ENCODE assay signal across 28 cellular contexts in genomic region chr3:196039359-196039758, GRCh38.
"Had no signal": no experiment of that assay in that cellular context is flagged by ENCODE, and none has a peak within 500 bp of the region (broad histone marks: within the 10 kb centered on the region; RNA-seq: fewer than 3 reads in every experiment).

No MANE protein-coding gene starts in this region.

- H3K36me3 Mint-ChIP-seq: mesothelial cell of epicardium, natural killer cell, neural progenitor cell had no signal

- H3K36me3 ChIP-seq: neural progenitor cell, neutrophil, right atrium auricular region, right lobe of liver, stomach, thyroid gland, transverse colon, upper lobe of left lung had no signal

- H3K27me3 Mint-ChIP-seq: naive B cell had no signal

- H3K9me3 ChIP-seq: neutrophil, right lobe of liver, testis, thyroid gland, transverse colon had no signal

- H3K27ac ChIP-seq: left lung, neural progenitor cell, neutrophil, right atrium auricular region, right lobe of liver, stomach, testis, thyroid gland, transverse colon, upper lobe of left lung had no signal

- H2AFZ ChIP-seq: neural progenitor cell had no signal

- ATAC-seq: left colon; left lung; natural killer cell; right lobe of liver; stimulated activated naive B cell treated with anti-CD40 and anti-IgM and Interleukin-4, amounts not matched to agents 10 μg/mL and 1 μg/mL and 100 μg/mL, for 72 hours; stimulated activated naive CD8-positive, alpha-beta T cell treated with anti-CD3 and anti-CD28 coated beads, Interleukin-15, Interleukin-2, amounts not matched to agents 100 U/mL and 50 U/mL, for 24 hours had no signal

- H3K4me1 ChIP-seq: left lung, neural progenitor cell, right atrium auricular region, right lobe of liver, stomach, testis, thyroid gland, transverse colon, upper lobe of left lung had no signal

- DNase-seq: hippocampal formation; left colon; left lung; mesendoderm; naive B cell; natural killer cell; nephron progenitor cell; occipital lobe; right lobe of liver; stimulated activated CD4-positive, alpha-beta T cell treated with anti-CD3 and anti-CD28 coated beads, Interleukin-12 subunit alpha, Interleukin-12 subunit beta, amount 100 ng/mL, for 4 hours; stimulated activated CD4-positive, alpha-beta T cell treated with anti-CD3 and anti-CD28 coated beads, Interleukin-15, amount 100 ng/mL, for 24 hours; stimulated activated CD4-positive, alpha-beta T cell treated with anti-CD3 and anti-CD28 coated beads, Interleukin-2, amount 100 ng/mL, for 24 hours; stimulated activated CD4-positive, alpha-beta T cell treated with anti-CD3 and anti-CD28 coated beads, Interleukin-4, amount 100 ng/mL, for 1 hour; stimulated activated naive B cell treated with anti-CD40 and anti-IgM and Interleukin-4, amounts not matched to agents 10 μg/mL and 1 μg/mL and 100 μg/mL, for 72 hours; stimulated activated naive CD8-positive, alpha-beta T cell treated with anti-CD3 and anti-CD28 coated beads, Interleukin-15, Interleukin-2, amounts not matched to agents 100 U/mL and 50 U/mL, for 24 hours; stomach; testis; thyroid gland; transverse colon; upper lobe of left lung had no signal

- H3K4me2 ChIP-seq: neural progenitor cell, smooth muscle cell had no signal

- FAIRE-seq: keratinocyte had no signal

- H3K27ac Mint-ChIP-seq: mesothelial cell of epicardium; naive B cell; natural killer cell; nephron progenitor cell; neural progenitor cell; progenitor cell of endocrine pancreas; stimulated activated naive B cell treated with anti-CD40 and anti-IgM and Interleukin-4, amounts not matched to agents 10 μg/mL and 1 μg/mL and 100 μg/mL, for 72 hours had no signal

- H3K9ac ChIP-seq: neural progenitor cell had no signal

- H3K4me3 Mint-ChIP-seq: mesothelial cell of epicardium; naive B cell; natural killer cell; nephron progenitor cell; neural progenitor cell; stimulated activated naive B cell treated with anti-CD40 and anti-IgM and Interleukin-4, amounts not matched to agents 10 μg/mL and 1 μg/mL and 100 μg/mL, for 72 hours had no signal

- H3K27me3 ChIP-seq: left lung, neural progenitor cell, neutrophil, right atrium auricular region, right lobe of liver, stomach, testis, thyroid gland, transverse colon, upper lobe of left lung had no signal

- H3K4me3 ChIP-seq: left lung, lung, neural progenitor cell, right atrium auricular region, right lobe of liver, smooth muscle cell, stomach, testis, thyroid gland, transverse colon, upper lobe of left lung had no signal

- H3K4me1 Mint-ChIP-seq: mesothelial cell of epicardium; naive B cell; natural killer cell; nephron progenitor cell; neural progenitor cell; stimulated activated naive B cell treated with anti-CD40 and anti-IgM and Interleukin-4, amounts not matched to agents 10 μg/mL and 1 μg/mL and 100 μg/mL, for 72 hours had no signal
